Comparison of ENCODE assay signal across 1 cellular context in genomic region chr2:201901770-201902169, GRCh38.
TF ChIP-seq lines count a peak whose summit lies in the region.

No MANE protein-coding gene starts in this region.

TF ChIP-seq in K562, 482 proteins besides CTCF, POLR2A, EP300 and RAD21 (continues in another document):
- TF ChIP-seq ZBTB33 (CRISPR knock-in tag; IDR thresholded peaks at IDR 0.05), result no peak
- peak; percentile 54; the same call in 1 of the 2 replicates for TF ChIP-seq EHMT2 (IDR thresholded peaks at IDR 0.05)
- no peak for TF ChIP-seq ZNF274 (IDR thresholded peaks at IDR 0.05; ENCODE audit: borderline replicate concordance, low read depth, low read length)
- TF ChIP-seq FOXA1 (IDR thresholded peaks at IDR 0.05; ENCODE audit: borderline replicate concordance), result no peak
- TF ChIP-seq ZNF175 (CRISPR knock-in tag; IDR thresholded peaks at IDR 0.05; ENCODE audit: low read depth), result peak; percentile 88
- TF ChIP-seq ZNF766 (CRISPR knock-in tag; conservative IDR thresholded peaks at IDR 0.05), result peak; percentile 64; the same call in 1 of the 2 replicates
- TF ChIP-seq ARNT (IDR thresholded peaks at IDR 0.05), result peak; percentile 79 to 88
- peak in 1 of 2 experiments; percentile 25 for TF ChIP-seq E2F6 (IDR thresholded peaks at IDR 0.05; ENCODE audit: borderline replicate concordance in 1 of 2, extremely low read depth in 1 of 2, insufficient read depth in 1 of 2, insufficient read length in 1 of 2, low read depth in 1 of 2, low read length in 1 of 2, poor library complexity in 1 of 2, severe bottlenecking in 1 of 2)
- no peak for TF ChIP-seq RBM34 (IDR thresholded peaks at IDR 0.05; ENCODE audit: borderline replicate concordance, insufficient read depth, low read length)
- TF ChIP-seq HES1 (IDR thresholded peaks at IDR 0.05; ENCODE audit: low read depth), result peak; percentile 88
- TF ChIP-seq TFE3 (CRISPR knock-in tag; IDR thresholded peaks at IDR 0.05), result peak; percentile 99
- no peak for TF ChIP-seq PPARD (CRISPR knock-in tag; IDR thresholded peaks at IDR 0.05)
- TF ChIP-seq GATA2 (CRISPR knock-in tag; IDR thresholded peaks at IDR 0.05), result peak; percentile 76
- TF ChIP-seq ZBTB17 (CRISPR knock-in tag; IDR thresholded peaks at IDR 0.05), result peak; percentile 71; the same call in 1 of the 2 replicates
- TF ChIP-seq, protein P1, sequence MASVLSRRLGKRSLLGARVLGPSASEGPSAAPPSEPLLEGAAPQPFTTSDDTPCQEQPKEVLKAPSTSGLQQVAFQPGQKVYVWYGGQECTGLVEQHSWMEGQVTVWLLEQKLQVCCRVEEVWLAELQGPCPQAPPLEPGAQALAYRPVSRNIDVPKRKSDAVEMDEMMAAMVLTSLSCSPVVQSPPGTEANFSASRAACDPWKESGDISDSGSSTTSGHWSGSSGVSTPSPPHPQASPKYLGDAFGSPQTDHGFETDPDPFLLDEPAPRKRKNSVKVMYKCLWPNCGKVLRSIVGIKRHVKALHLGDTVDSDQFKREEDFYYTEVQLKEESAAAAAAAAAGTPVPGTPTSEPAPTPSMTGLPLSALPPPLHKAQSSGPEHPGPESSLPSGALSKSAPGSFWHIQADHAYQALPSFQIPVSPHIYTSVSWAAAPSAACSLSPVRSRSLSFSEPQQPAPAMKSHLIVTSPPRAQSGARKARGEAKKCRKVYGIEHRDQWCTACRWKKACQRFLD (CRISPR knock-in tag; IDR thresholded peaks at IDR 0.05), result 0 out of 2 replicates have a peak, but pooled peaks have one; percentile 26
- TF ChIP-seq NEUROD1 (IDR thresholded peaks at IDR 0.05; ENCODE audit: borderline replicate concordance, low read depth, low read length, partially characterized antibody), result peak; percentile 40
- TF ChIP-seq, protein P2, sequence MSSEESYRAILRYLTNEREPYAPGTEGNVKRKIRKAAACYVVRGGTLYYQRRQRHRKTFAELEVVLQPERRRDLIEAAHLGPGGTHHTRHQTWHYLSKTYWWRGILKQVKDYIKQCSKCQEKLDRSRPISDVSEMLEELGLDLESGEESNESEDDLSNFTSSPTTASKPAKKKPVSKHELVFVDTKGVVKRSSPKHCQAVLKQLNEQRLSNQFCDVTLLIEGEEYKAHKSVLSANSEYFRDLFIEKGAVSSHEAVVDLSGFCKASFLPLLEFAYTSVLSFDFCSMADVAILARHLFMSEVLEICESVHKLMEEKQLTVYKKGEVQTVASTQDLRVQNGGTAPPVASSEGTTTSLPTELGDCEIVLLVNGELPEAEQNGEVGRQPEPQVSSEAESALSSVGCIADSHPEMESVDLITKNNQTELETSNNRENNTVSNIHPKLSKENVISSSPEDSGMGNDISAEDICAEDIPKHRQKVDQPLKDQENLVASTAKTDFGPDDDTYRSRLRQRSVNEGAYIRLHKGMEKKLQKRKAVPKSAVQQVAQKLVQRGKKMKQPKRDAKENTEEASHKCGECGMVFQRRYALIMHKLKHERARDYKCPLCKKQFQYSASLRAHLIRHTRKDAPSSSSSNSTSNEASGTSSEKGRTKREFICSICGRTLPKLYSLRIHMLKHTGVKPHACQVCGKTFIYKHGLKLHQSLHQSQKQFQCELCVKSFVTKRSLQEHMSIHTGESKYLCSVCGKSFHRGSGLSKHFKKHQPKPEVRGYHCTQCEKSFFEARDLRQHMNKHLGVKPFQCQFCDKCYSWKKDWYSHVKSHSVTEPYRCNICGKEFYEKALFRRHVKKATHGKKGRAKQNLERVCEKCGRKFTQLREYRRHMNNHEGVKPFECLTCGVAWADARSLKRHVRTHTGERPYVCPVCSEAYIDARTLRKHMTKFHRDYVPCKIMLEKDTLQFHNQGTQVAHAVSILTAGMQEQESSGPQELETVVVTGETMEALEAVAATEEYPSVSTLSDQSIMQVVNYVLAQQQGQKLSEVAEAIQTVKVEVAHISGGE (CRISPR knock-in tag; IDR thresholded peaks at IDR 0.05), result peak in 1 of 3 experiments; percentile 61; a peak in 1 of 6 replicates
- TF ChIP-seq MYC (IDR thresholded peaks at IDR 0.05; ENCODE audit: low read depth, low read length), result 0 out of 2 replicates have a peak, but pooled peaks have one; percentile 37
- no peak for TF ChIP-seq MYC (CRISPR knock-in tag; IDR thresholded peaks at IDR 0.05; ENCODE audit: borderline replicate concordance, low read depth)
- peak; percentile 79 for TF ChIP-seq ZNF644 (tag; IDR thresholded peaks at IDR 0.05; ENCODE audit: low read depth)
- peak; percentile 80 for TF ChIP-seq EGR1 (conservative IDR thresholded peaks at IDR 0.05)
- TF ChIP-seq HDAC2 (IDR thresholded peaks at IDR 0.05), result 0 out of 2 replicates have a peak, but pooled peaks have one; percentile 56
- no peak for TF ChIP-seq TEAD2 (tag; IDR thresholded peaks at IDR 0.05)
- TF ChIP-seq BCL6 (CRISPR knock-in tag; IDR thresholded peaks at IDR 0.05), result no peak
- peak; percentile 99 for TF ChIP-seq TOE1 (IDR thresholded peaks at IDR 0.05; ENCODE audit: borderline replicate concordance)
- TF ChIP-seq TOE1 (CRISPR knock-in tag; IDR thresholded peaks at IDR 0.05; ENCODE audit: borderline replicate concordance, low read depth), result no peak
- TF ChIP-seq MGA (IDR thresholded peaks at IDR 0.05), result peak; percentile 51; the same call in 1 of the 2 replicates
- TF ChIP-seq KAT8 (IDR thresholded peaks at IDR 0.05; ENCODE audit: low read depth), result no peak
- 0 out of 2 replicates have a peak, but pooled peaks have one; percentile 37 for TF ChIP-seq CREB1 (IDR thresholded peaks at IDR 0.05)
- TF ChIP-seq CREB1 (CRISPR knock-in tag; IDR thresholded peaks at IDR 0.05), result no peak
- peak in 1 of 2 experiments; percentile 71; a peak in 2 of 4 replicates for TF ChIP-seq TBL1XR1 (IDR thresholded peaks at IDR 0.05; ENCODE audit: low read length in 2 of 2)
- peak; percentile 65; the same call in 1 of the 2 replicates for TF ChIP-seq KHSRP (IDR thresholded peaks at IDR 0.05)
- peak; percentile 34; the same call in 1 of the 2 replicates for TF ChIP-seq GATAD2B (IDR thresholded peaks at IDR 0.05; ENCODE audit: borderline replicate concordance)
- TF ChIP-seq, protein P3, sequence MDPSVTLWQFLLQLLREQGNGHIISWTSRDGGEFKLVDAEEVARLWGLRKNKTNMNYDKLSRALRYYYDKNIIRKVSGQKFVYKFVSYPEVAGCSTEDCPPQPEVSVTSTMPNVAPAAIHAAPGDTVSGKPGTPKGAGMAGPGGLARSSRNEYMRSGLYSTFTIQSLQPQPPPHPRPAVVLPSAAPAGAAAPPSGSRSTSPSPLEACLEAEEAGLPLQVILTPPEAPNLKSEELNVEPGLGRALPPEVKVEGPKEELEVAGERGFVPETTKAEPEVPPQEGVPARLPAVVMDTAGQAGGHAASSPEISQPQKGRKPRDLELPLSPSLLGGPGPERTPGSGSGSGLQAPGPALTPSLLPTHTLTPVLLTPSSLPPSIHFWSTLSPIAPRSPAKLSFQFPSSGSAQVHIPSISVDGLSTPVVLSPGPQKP (CRISPR knock-in tag; IDR thresholded peaks at IDR 0.05), result no peak
- TF ChIP-seq OTX1 (CRISPR knock-in tag; IDR thresholded peaks at IDR 0.05), result no peak
- TF ChIP-seq SIRT6 (IDR thresholded peaks at IDR 0.05; ENCODE audit: low read depth, low read length), result no peak
